ENCODE assay signal across 10 cellular contexts in genomic region chr6:145904391-145904790, GRCh38. TPM values are rescaled to one million over a fixed set of nuclear protein-coding genes. Genes with fewer than 3 reads are reported as not detected.
DNase-seq lines count a peak whose midpoint lies in the region; ATAC-seq lines count a peak whose summit lies in the region.
"Had no signal": no experiment of that assay in that cellular context is flagged by ENCODE, and none has a peak within 500 bp of the region (broad histone marks: within the 10 kb centered on the region; RNA-seq: fewer than 3 reads in every experiment).

No MANE protein-coding gene starts in this region.

- H3K4me3 ChIP-seq in Karpas-422 (ENCODE audit: low read length): peak overlapping the region; percentile 26; the same call in 1 of the 2 replicates

- peaks cover 8% of the 10 kb centered on the region for H3K9me3 Mint-ChIP-seq in activated naive CD8-positive, alpha-beta T cell (ENCODE audit: low read depth)
- H3K9me3 Mint-ChIP-seq in activated naive CD8-positive, alpha-beta T cell treated with anti-CD3 and anti-CD28 coated beads, Interleukin-2, amount 50 U/mL, for 24 hours: peaks cover 4% of the 10 kb centered on the region

- H3K9me3 ChIP-seq in Karpas-422 (ENCODE audit: low read length): no peaks in the 10 kb centered on the region

- peaks cover 60% of the 10 kb centered on the region for H3K36me3 Mint-ChIP-seq in activated naive CD8-positive, alpha-beta T cell
- H3K36me3 Mint-ChIP-seq in activated naive CD8-positive, alpha-beta T cell treated with anti-CD3 and anti-CD28 coated beads, Interleukin-2, amount 50 U/mL, for 24 hours (ENCODE audit: low read depth): peaks cover 52% of the 10 kb centered on the region

- peaks cover 54% of the 10 kb centered on the region for H3K36me3 ChIP-seq in Karpas-422 (ENCODE audit: insufficient read depth, low read length)

- ATAC-seq in activated naive CD8-positive, alpha-beta T cell treated with anti-CD3 and anti-CD28 coated beads, Interleukin-2, amount 50 U/mL, for 24 hours: no peak
- ATAC-seq in HG02610 (IDR thresholded peaks at IDR 0.05; ENCODE audit: unreplicated experiment): peak; percentile 58
- ATAC-seq: activated CD8-positive, alpha-beta memory T cell treated with anti-CD3 and anti-CD28 coated beads, Interleukin-2, amount 10 ng/mL, durations not matched to agents 7 days and 5 days had no signal

- no peak for DNase-seq in activated naive CD8-positive, alpha-beta T cell treated with anti-CD3 and anti-CD28 coated beads, Interleukin-2, amount 50 U/mL, for 24 hours
- DNase-seq in Karpas-422: peak; percentile 83
- DNase-seq in posterior vena cava (ENCODE audit: low spot score): no peak
- DNase-seq in amygdala (lab: John Stamatoyannopoulos, UW): no peak
- no peak for DNase-seq in stimulated activated CD4-positive, alpha-beta T cell treated with anti-CD3 and anti-CD28 coated beads, Interleukin-4, amount 100 ng/mL, for 4 hours
- DNase-seq in retina: no peak
- DNase-seq: ACHN; activated CD8-positive, alpha-beta memory T cell treated with anti-CD3 and anti-CD28 coated beads, Interleukin-2, amount 10 ng/mL, durations not matched to agents 7 days and 5 days had no signal

- H3K4me2 ChIP-seq in Karpas-422 (ENCODE audit: low read depth, low read length, poor library complexity, severe bottlenecking): peak overlapping the region; percentile 66

- peaks cover 22% of the 10 kb centered on the region; the same call in 1 of the 2 replicates for H3K79me2 ChIP-seq in Karpas-422 (ENCODE audit: low read length)

- intact Hi-C loops in posterior vena cava (cut with DNase I): no loop called here

- H3K27me3 Mint-ChIP-seq in activated naive CD8-positive, alpha-beta T cell: no peaks in the 10 kb centered on the region
- H3K27me3 Mint-ChIP-seq in activated naive CD8-positive, alpha-beta T cell treated with anti-CD3 and anti-CD28 coated beads, Interleukin-2, amount 50 U/mL, for 24 hours: no peaks in the 10 kb centered on the region
- H3K27me3 Mint-ChIP-seq: activated CD8-positive, alpha-beta memory T cell treated with anti-CD3 and anti-CD28 coated beads, Interleukin-2, amount 10 ng/mL, durations not matched to agents 7 days and 5 days had no signal

- no peaks in the 10 kb centered on the region for H3K4me1 Mint-ChIP-seq in activated naive CD8-positive, alpha-beta T cell (ENCODE audit: low read depth)
- H3K4me1 Mint-ChIP-seq in activated naive CD8-positive, alpha-beta T cell treated with anti-CD3 and anti-CD28 coated beads, Interleukin-2, amount 50 U/mL, for 24 hours: peaks cover 5% of the 10 kb centered on the region

- H4K20me1 ChIP-seq in Karpas-422 (ENCODE audit: insufficient read depth, low read depth, low read length): no peaks in the 10 kb centered on the region

- H3K4me3 Mint-ChIP-seq in activated naive CD8-positive, alpha-beta T cell: no peak overlapping the region
- H3K4me3 Mint-ChIP-seq in activated naive CD8-positive, alpha-beta T cell treated with anti-CD3 and anti-CD28 coated beads, Interleukin-2, amount 50 U/mL, for 24 hours: no peak overlapping the region
- H3K4me3 Mint-ChIP-seq: activated CD8-positive, alpha-beta memory T cell treated with anti-CD3 and anti-CD28 coated beads, Interleukin-2, amount 10 ng/mL, durations not matched to agents 7 days and 5 days had no signal

- H3K27me3 ChIP-seq in Karpas-422 (ENCODE audit: low read length): no peaks in the 10 kb centered on the region

- peak overlapping the region; percentile 89 for H3K27ac ChIP-seq in Karpas-422 (ENCODE audit: low read length)

- H3K27ac Mint-ChIP-seq in activated naive CD8-positive, alpha-beta T cell: peak overlapping the region; percentile 11
- H3K27ac Mint-ChIP-seq in activated naive CD8-positive, alpha-beta T cell treated with anti-CD3 and anti-CD28 coated beads, Interleukin-2, amount 50 U/mL, for 24 hours: no peak overlapping the region

- peaks cover 32% of the 10 kb centered on the region for H3K4me1 ChIP-seq in Karpas-422 (ENCODE audit: low read length)

- peak overlapping the region; percentile 51 for H3K9ac ChIP-seq in Karpas-422 (ENCODE audit: low read length)

- 0 out of 2 replicates have a peak overlapping the region, but pooled peaks have one; percentile 39 for H2AFZ ChIP-seq in Karpas-422 (ENCODE audit: low read length)

- no peaks in the 10 kb centered on the region for H3K9me2 ChIP-seq in Karpas-422 (replicated peaks; ENCODE audit: insufficient read depth, low read length)

RNA-seq across cellular contexts. Expression of gene SHPRH, which starts 59.8 kb away (rescaled TPM):
- total RNA-seq in Karpas-422 (2014; rRNA removed; shearing (Covaris generic); ENCODE audit: low replicate concordance): 32.3 and 45.0 TPM in 2 replicates
- total RNA-seq in posterior vena cava: 10 to 100 TPM; 16.2 to 18.3 TPM
